1 cellular context compared by ENCODE assay signal in the genomic region with DNA sequence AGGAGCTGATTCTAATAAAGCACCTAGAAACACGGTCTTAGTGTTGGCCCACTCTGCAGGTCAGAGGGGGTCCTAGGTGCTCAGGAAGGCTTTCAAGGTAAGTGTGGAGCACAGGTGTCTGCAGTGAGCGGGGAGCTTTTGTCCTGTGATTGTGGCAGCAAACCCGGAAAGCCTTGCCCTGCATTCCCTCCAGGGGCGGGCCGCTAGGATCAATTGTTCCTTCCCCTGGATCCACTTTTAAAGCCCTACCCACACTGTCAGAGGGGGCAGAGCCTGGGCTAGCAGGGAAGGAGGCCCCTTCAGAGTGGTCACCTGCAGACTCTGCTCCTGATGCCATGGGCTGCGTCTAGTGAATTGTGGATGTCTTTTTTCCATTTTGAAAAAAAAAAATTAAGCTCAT.
TF ChIP-seq lines count a peak whose summit lies in the region.

No MANE protein-coding gene starts in this region.

TF ChIP-seq in WTC11, 78 proteins besides CTCF, POLR2A, EP300 and RAD21 (continued from another document):
- TF ChIP-seq, protein P1, sequence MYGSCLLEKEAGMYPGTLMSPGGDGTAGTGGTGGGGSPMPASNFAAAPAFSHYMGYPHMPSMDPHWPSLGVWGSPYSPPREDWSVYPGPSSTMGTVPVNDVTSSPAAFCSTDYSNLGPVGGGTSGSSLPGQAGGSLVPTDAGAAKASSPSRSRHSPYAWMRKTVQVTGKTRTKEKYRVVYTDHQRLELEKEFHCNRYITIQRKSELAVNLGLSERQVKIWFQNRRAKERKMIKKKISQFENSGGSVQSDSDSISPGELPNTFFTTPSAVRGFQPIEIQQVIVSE (CRISPR knock-in tag; IDR thresholded peaks at IDR 0.05; ENCODE audit: borderline replicate concordance): no peak
- TF ChIP-seq IRF2 (CRISPR knock-in tag; IDR thresholded peaks at IDR 0.05; ENCODE audit: borderline replicate concordance, low read depth): no peak
